In genomic region chr21:37381883-37382585, GRCh38 we compare ENCODE assay signal across 15 cellular contexts.
"Had no signal": no experiment of that assay in that cellular context is flagged by ENCODE, and none has a peak within 500 bp of the region (broad histone marks: within the 10 kb centered on the region; RNA-seq: fewer than 3 reads in every experiment).

No MANE protein-coding gene starts in this region.

- DNase-seq: activated CD4-positive, alpha-beta T cell treated with anti-CD3 and anti-CD28 coated beads, Interleukin-2, amount 10 ng/mL, durations not matched to agents 24 days and 14 days; activated CD4-positive, CD25-positive, alpha-beta regulatory T cell; activated CD8-positive, alpha-beta memory T cell treated with anti-CD3 and anti-CD28 coated beads, Interleukin-2, amount 50 U/mL, for 48 hours; activated T-cell treated with anti-CD3 and anti-CD28 coated beads, Interleukin-2, amount 50 U/mL, for 72 hours; dermis blood vessel endothelial cell; islet precursor cell; naive B cell; stimulated activated CD4-positive, alpha-beta T cell treated with anti-CD3 and anti-CD28 coated beads, Interleukin-4, amount 100 ng/mL, for 24 hours; stimulated activated naive CD4-positive, alpha-beta T cell; transverse colon had no signal

- H3K9me3 Mint-ChIP-seq: activated CD4-positive, alpha-beta T cell treated with anti-CD3 and anti-CD28 coated beads, Interleukin-2, amount 10 ng/mL, durations not matched to agents 24 days and 14 days; T-helper 2 cell treated with Interferon-gamma antibody and Interleukin-4, amounts not matched to agents 5 μg/mL and 100 μg/mL, for 36 hours had no signal

- H3K27ac Mint-ChIP-seq: activated CD4-positive, alpha-beta T cell treated with anti-CD3 and anti-CD28 coated beads, Interleukin-2, amount 10 ng/mL, durations not matched to agents 24 days and 14 days; activated T-cell treated with anti-CD3 and anti-CD28 coated beads, Interleukin-2, amount 50 U/mL, for 72 hours; naive B cell; T-helper 2 cell treated with Interferon-gamma antibody and Interleukin-4, amounts not matched to agents 5 μg/mL and 100 μg/mL, for 36 hours had no signal

- H3K9me3 ChIP-seq: ascending aorta, breast epithelium, right atrium auricular region, transverse colon had no signal

- H3K27ac ChIP-seq: ascending aorta, breast epithelium, right atrium auricular region, skin epidermis, transverse colon had no signal

- H3K27me3 Mint-ChIP-seq: activated CD4-positive, alpha-beta T cell treated with anti-CD3 and anti-CD28 coated beads, Interleukin-2, amount 10 ng/mL, durations not matched to agents 24 days and 14 days; naive B cell had no signal

- ATAC-seq: activated T-cell treated with anti-CD3 and anti-CD28 coated beads, Interleukin-2, amount 50 U/mL, for 72 hours had no signal

- H3K27me3 ChIP-seq: ascending aorta, breast epithelium, right atrium auricular region, transverse colon had no signal

- H3K36me3 ChIP-seq: ascending aorta, breast epithelium, right atrium auricular region, transverse colon had no signal

- H3K4me3 Mint-ChIP-seq: activated CD4-positive, alpha-beta T cell treated with anti-CD3 and anti-CD28 coated beads, Interleukin-2, amount 10 ng/mL, durations not matched to agents 24 days and 14 days; T-helper 2 cell treated with Interferon-gamma antibody and Interleukin-4, amounts not matched to agents 5 μg/mL and 100 μg/mL, for 36 hours had no signal

- H3K4me1 ChIP-seq: breast epithelium had no signal

- H3K4me3 ChIP-seq: ascending aorta, breast epithelium, right atrium auricular region, skin epidermis, transverse colon had no signal
